1 cellular context compared by ENCODE assay signal in the genomic region with DNA sequence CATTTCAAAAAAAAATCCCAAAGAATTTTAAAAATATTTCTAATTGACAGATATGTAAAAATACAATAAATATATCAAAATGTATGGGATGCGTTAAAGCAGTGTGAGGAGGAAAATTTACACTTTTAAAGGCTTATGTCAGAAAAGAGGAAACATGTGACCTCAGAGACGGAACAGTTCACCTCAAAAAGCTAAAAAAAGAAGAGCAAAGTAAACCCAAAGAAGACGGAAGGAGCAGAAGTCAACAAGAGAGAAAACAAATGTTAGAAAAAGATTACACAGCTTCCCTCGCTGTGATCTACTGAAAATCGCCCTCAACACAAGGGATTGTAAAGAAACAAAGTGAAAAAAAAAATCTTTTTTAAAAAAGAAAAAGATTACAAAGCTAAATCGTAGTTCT.
TF ChIP-seq lines count a peak whose summit lies in the region.

No MANE protein-coding gene starts in this region.

TF ChIP-seq in K562, 482 proteins besides CTCF, POLR2A, EP300 and RAD21 (continued from another document):
- TF ChIP-seq, protein P1, sequence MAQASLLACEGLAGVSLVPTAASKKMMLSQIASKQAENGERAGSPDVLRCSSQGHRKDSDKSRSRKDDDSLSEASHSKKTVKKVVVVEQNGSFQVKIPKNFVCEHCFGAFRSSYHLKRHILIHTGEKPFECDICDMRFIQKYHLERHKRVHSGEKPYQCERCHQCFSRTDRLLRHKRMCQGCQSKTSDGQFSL (CRISPR knock-in tag; IDR thresholded peaks at IDR 0.05), result no peak
- TF ChIP-seq, protein P1 (tag; IDR thresholded peaks at IDR 0.05), result no peak
- TF ChIP-seq, protein P2, sequence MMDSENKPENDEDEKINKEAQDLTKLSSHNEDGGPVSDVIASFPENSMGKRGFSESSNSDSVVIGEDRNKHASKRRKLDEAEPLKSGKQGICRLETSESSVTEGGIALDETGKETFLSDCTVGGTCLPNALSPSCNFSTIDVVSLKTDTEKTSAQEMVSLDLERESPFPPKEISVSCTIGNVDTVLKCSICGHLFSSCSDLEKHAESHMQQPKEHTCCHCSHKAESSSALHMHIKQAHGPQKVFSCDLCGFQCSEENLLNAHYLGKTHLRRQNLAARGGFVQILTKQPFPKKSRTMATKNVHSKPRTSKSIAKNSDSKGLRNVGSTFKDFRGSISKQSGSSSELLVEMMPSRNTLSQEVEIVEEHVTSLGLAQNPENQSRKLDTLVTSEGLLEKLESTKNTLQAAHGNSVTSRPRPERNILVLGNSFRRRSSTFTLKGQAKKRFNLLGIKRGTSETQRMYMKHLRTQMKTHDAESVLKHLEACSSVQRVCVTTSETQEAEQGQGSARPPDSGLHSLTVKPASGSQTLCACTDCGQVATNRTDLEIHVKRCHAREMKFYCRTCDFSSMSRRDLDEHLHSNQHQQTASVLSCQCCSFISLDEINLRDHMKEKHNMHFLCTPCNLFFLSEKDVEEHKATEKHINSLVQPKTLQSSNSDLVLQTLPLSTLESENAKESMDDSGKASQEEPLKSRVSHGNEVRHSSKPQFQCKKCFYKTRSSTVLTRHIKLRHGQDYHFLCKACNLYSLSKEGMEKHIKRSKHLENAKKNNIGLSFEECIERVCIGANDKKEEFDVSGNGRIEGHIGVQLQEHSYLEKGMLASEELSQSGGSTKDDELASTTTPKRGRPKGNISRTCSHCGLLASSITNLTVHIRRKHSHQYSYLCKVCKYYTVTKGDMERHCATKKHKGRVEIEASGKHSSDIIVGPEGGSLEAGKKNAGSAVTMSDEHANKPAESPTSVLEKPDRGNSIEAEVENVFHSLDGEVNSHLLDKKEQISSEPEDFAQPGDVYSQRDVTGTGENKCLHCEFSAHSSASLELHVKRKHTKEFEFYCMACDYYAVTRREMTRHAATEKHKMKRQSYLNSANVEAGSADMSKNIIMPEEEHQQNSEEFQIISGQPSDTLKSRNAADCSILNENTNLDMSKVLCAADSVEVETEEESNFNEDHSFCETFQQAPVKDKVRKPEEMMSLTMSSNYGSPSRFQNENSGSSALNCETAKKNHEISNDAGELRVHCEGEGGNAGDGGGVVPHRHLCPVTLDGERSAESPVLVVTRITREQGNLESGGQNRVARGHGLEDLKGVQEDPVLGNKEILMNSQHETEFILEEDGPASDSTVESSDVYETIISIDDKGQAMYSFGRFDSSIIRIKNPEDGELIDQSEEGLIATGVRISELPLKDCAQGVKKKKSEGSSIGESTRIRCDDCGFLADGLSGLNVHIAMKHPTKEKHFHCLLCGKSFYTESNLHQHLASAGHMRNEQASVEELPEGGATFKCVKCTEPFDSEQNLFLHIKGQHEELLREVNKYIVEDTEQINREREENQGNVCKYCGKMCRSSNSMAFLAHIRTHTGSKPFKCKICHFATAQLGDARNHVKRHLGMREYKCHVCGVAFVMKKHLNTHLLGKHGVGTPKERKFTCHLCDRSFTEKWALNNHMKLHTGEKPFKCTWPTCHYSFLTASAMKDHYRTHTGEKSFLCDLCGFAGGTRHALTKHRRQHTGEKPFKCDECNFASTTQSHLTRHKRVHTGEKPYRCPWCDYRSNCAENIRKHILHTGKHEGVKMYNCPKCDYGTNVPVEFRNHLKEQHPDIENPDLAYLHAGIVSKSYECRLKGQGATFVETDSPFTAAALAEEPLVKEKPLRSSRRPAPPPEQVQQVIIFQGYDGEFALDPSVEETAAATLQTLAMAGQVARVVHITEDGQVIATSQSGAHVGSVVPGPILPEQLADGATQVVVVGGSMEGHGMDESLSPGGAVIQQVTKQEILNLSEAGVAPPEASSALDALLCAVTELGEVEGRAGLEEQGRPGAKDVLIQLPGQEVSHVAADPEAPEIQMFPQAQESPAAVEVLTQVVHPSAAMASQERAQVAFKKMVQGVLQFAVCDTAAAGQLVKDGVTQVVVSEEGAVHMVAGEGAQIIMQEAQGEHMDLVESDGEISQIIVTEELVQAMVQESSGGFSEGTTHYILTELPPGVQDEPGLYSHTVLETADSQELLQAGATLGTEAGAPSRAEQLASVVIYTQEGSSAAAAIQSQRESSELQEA (IDR thresholded peaks at IDR 0.05; ENCODE audit: low read depth), result no peak
- TF ChIP-seq, protein P3, sequence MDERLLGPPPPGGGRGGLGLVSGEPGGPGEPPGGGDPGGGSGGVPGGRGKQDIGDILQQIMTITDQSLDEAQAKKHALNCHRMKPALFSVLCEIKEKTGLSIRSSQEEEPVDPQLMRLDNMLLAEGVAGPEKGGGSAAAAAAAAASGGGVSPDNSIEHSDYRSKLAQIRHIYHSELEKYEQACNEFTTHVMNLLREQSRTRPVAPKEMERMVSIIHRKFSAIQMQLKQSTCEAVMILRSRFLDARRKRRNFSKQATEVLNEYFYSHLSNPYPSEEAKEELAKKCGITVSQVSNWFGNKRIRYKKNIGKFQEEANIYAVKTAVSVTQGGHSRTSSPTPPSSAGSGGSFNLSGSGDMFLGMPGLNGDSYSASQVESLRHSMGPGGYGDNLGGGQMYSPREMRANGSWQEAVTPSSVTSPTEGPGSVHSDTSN (CRISPR knock-in tag; IDR thresholded peaks at IDR 0.05; ENCODE audit: low read depth), result no peak
- TF ChIP-seq, protein P3 (tag; conservative IDR thresholded peaks at IDR 0.05; ENCODE audit: low read depth), result no peak
